In the genomic region with DNA sequence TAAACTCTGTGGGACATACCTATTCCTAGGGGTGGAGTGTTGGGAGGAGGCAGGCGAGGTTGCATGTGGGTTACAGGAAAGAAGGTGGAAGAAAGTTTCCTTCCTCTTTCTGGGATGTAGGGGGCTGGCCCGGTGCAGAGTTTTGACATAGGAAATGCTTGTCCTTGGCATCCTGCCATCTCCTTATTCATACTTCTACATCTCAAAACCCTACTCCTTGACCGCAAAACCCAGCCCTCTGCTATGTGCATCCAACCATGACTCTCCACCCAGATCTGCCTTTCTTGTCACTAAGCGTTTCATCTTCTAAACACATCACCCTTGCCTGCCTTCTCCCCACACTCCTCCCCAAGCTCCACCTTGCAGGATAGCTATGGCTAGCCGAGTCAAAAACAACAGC, we compare ENCODE assay signal across 11 cellular contexts. TPM values are rescaled to one million over a fixed set of nuclear protein-coding genes. Genes with fewer than 3 reads are reported as not detected.
DNase-seq lines count a peak whose midpoint lies in the region; ATAC-seq and TF ChIP-seq lines count a peak whose summit lies in the region.
"Not testable (repeated sequence)": the region's sequence is repeated elsewhere in the genome, so short reads cannot be mapped to it uniquely, and the experiment has no call there.
"Had no signal": no experiment of that assay in that cellular context is flagged by ENCODE, and none has a peak within 500 bp of the region (broad histone marks: within the 10 kb centered on the region; RNA-seq: fewer than 3 reads in every experiment).

No MANE protein-coding gene starts in this region.

- not testable (repeated sequence) for H3K9me3 Mint-ChIP-seq in T-helper 2 cell treated with Interferon-gamma antibody and Interleukin-4, amounts not matched to agents 5 μg/mL and 100 μg/mL, for 36 hours

- H3K27ac ChIP-seq in foreskin keratinocyte = not testable (repeated sequence)

- H3K4me3 Mint-ChIP-seq in T-helper 2 cell treated with Interferon-gamma antibody and Interleukin-4, amounts not matched to agents 5 μg/mL and 100 μg/mL, for 36 hours = peak overlapping the region; percentile 61

- H3K27me3 ChIP-seq in foreskin keratinocyte = not testable (repeated sequence)

- H3K36me3 Mint-ChIP-seq in T-helper 2 cell treated with Interferon-gamma antibody and Interleukin-4, amounts not matched to agents 5 μg/mL and 100 μg/mL, for 36 hours (ENCODE audit: low read depth) = not testable (repeated sequence)

- H3K4me1 Mint-ChIP-seq in T-helper 2 cell treated with Interferon-gamma antibody and Interleukin-4, amounts not matched to agents 5 μg/mL and 100 μg/mL, for 36 hours (ENCODE audit: low read depth) = peaks cover 19% of the 10 kb centered on the region

- TF ChIP-seq CTCF in AG09319 (IDR thresholded peaks at IDR 0.05; ENCODE audit: low read depth, low read length); foreskin keratinocyte (conservative IDR thresholded peaks at IDR 0.05): not testable (repeated sequence)

- ATAC-seq in GM18907 (IDR thresholded peaks at IDR 0.05; ENCODE audit: unreplicated experiment) (peak; percentile 94), HG02852 (IDR thresholded peaks at IDR 0.05; ENCODE audit: unreplicated experiment) (peak; percentile 94), foreskin keratinocyte (peak; percentile 53)

- H3K4me1 ChIP-seq in foreskin keratinocyte = not testable (repeated sequence)

- DNase-seq in AG09319 (ENCODE audit: extremely low read depth, low read depth) (peak; percentile 0), LHCN-M2 (ENCODE audit: low read depth) (peak; percentile 69), foreskin keratinocyte (peak; percentile 19 to 34)
- peak; percentile 48 for DNase-seq in T-helper 2 cell treated with Interferon-gamma antibody and Interleukin-4, amounts not matched to agents 5 μg/mL and 100 μg/mL, for 36 hours (ENCODE audit: low spot score)
- peak; percentile 20 for DNase-seq in activated effector memory CD4-positive, alpha-beta T cell treated with Interleukin-2 at 50 U/mL for 16 hours
- DNase-seq in stimulated activated CD4-positive, alpha-beta T cell treated with anti-CD3 and anti-CD28 coated beads, Interleukin-15, amount 100 ng/mL, for 48 hours (ENCODE audit: low read depth in 2 of 2) = peak; percentile 43 to 47

- not testable (repeated sequence) for H3K27me3 Mint-ChIP-seq in T-helper 2 cell treated with Interferon-gamma antibody and Interleukin-4, amounts not matched to agents 5 μg/mL and 100 μg/mL, for 36 hours (ENCODE audit: low read depth)

- peak overlapping the region; percentile 60 for H3K27ac Mint-ChIP-seq in T-helper 2 cell treated with Interferon-gamma antibody and Interleukin-4, amounts not matched to agents 5 μg/mL and 100 μg/mL, for 36 hours

RNA-seq across cellular contexts. Expression of gene FABP2, which starts 48.5 kb away (rescaled TPM):
- not detected in 2 replicates for total RNA-seq in LHCN-M2 (2014; rRNA removed)
- not detected for polyA plus RNA-seq in LHCN-M2 (2012)
- not detected in 2 replicates for total RNA-seq in foreskin keratinocyte
- not detected in 2 replicates for polyA plus RNA-seq in foreskin keratinocyte
- total RNA-seq: activated CD8-positive, alpha-beta memory T cell treated with anti-CD3 and anti-CD28 coated beads for 36 hours; omental fat pad had no signal
- polyA plus RNA-seq: A549 had no signal

Comparison
In these comparisons a context has a peak if more than half of its experiments do, and no peak if none do; other contexts are left out.
1. DNase-seq: peak in every context shown above with its lines; median percentile 69 in LHCN-M2; 48 in T-helper 2 cell treated with Interferon-gamma antibody and Interleukin-4, amounts not matched to agents 5 μg/mL and 100 μg/mL, for 36 hours; 45 in stimulated activated CD4-positive, alpha-beta T cell treated with anti-CD3 and anti-CD28 coated beads, Interleukin-15, amount 100 ng/mL, for 48 hours; 26 in foreskin keratinocyte; 20 in activated effector memory CD4-positive, alpha-beta T cell treated with Interleukin-2 at 50 U/mL for 16 hours; 0 in AG09319.